8 cellular contexts compared by ENCODE assay signal in genomic region chr11:65653229-65654225, GRCh38. TPM values are rescaled to one million over a fixed set of nuclear protein-coding genes. Genes with fewer than 3 reads are reported as not detected.
DNase-seq lines count a peak whose midpoint lies in the region; ATAC-seq and TF ChIP-seq lines count a peak whose summit lies in the region.

No MANE protein-coding gene starts in this region.

- DNase-seq in left ventricle myocardium inferior (no peak), Right ventricle myocardium inferior (ENCODE audit: missing footprints) (no peak), sigmoid colon (peak; percentile 72), COR-L47 (lab: John Stamatoyannopoulos, UW) (no peak), RKO (ENCODE audit: low spot score) (no peak), GDM1 (lab: John Stamatoyannopoulos, UW) (no peak)

- no peak for TF ChIP-seq EP300 in gastroesophageal sphincter (IDR thresholded peaks at IDR 0.05)
- no peak for TF ChIP-seq EP300 in sigmoid colon (IDR thresholded peaks at IDR 0.05)

- H3K36me3 ChIP-seq in left ventricle myocardium inferior (peaks cover 73% of the 10 kb centered on the region), gastroesophageal sphincter (peaks cover 0 to 77% of the 10 kb centered on the region in 2 donors), sigmoid colon (peaks cover 35 to 73% (median 49%) of the 10 kb centered on the region in 4 donors)

- H3K9me3 ChIP-seq in left ventricle myocardium inferior (replicated peaks) (no peaks in the 10 kb centered on the region), gastroesophageal sphincter (no peaks in the 10 kb centered on the region), sigmoid colon (no peaks in the 10 kb centered on the region)

- WGBS in gastroesophageal sphincter (ENCODE audit: low coverage in 1 of 2), 2 donors: 24 to 70% methylated on average over 2 to 4 of the region's 12 CpGs
- 13 to 43% methylated on average over 12 of the region's 12 CpGs for WGBS in sigmoid colon, 2 donors

- H3K4me1 ChIP-seq in left ventricle myocardium inferior (peaks cover 67% of the 10 kb centered on the region), gastroesophageal sphincter (peaks cover 0 to 60% (median 31%) of the 10 kb centered on the region in 3 donors), sigmoid colon (peaks cover 0 to 40% (median 30%) of the 10 kb centered on the region in 4 donors)

- ATAC-seq in Right ventricle myocardium inferior (no peak), gastroesophageal sphincter (no peak)

- H3K27me3 ChIP-seq in left ventricle myocardium inferior (ENCODE audit: low read depth) (no peaks in the 10 kb centered on the region), gastroesophageal sphincter (no peaks in the 10 kb centered on the region), sigmoid colon (no peaks in the 10 kb centered on the region)

- TF ChIP-seq CTCF in left ventricle myocardium inferior (IDR thresholded peaks at IDR 0.05; ENCODE audit: borderline replicate concordance): no peak
- no peak for TF ChIP-seq CTCF in VCaP (conservative IDR thresholded peaks at IDR 0.05)
- no peak for TF ChIP-seq CTCF in gastroesophageal sphincter (IDR thresholded peaks at IDR 0.05)
- TF ChIP-seq CTCF in sigmoid colon (IDR thresholded peaks at IDR 0.05): no peak

- intact Hi-C loops in left ventricle myocardium inferior (cut with micrococcal nuclease): no loop called here
- intact Hi-C loops in Right ventricle myocardium inferior (cut with DNase I): loop anchor here (2.0 to 5.0 kb wide), 3 partner anchors 39 to 204 kb away; partner anchors contain the start of genes CFL1, FAM89B, MAP3K11 and PCNX3
- intact Hi-C loops in sigmoid colon (cut with DNase I): loop anchor here (1.0 to 2.0 kb wide), 2 partner anchors 9 to 39 kb away; partner anchors contain the start of genes MAP3K11, PCNX3 and RELA

- TF ChIP-seq POLR2A in gastroesophageal sphincter (IDR thresholded peaks at IDR 0.05): no peak
- TF ChIP-seq POLR2A in sigmoid colon (IDR thresholded peaks at IDR 0.05): no peak

- H3K4me3 ChIP-seq in left ventricle myocardium inferior (peak overlapping the region; percentile 71), gastroesophageal sphincter (peak overlapping the region; percentile 36 to 58), sigmoid colon (peak overlapping the region; percentile 36 to 60 (median 52))

- H3K27ac ChIP-seq in left ventricle myocardium inferior (replicated peaks) (peak overlapping the region; percentile 99), VCaP (peak overlapping the region; percentile 99), gastroesophageal sphincter (peak overlapping the region; percentile 83 to 98 (median 92)), sigmoid colon (peak overlapping the region; percentile 90 to 98 (median 95))

RNA-seq across cellular contexts. Expression of gene RELA, which starts 9.2 kb away (rescaled TPM):
- total RNA-seq in left ventricle myocardium inferior: 33.8 TPM
- total RNA-seq in Right ventricle myocardium inferior: 36.7 TPM
- 10 to 100 TPM; 47.3 to 78.8 (median 63.9) TPM for total RNA-seq in gastroesophageal sphincter
- total RNA-seq in sigmoid colon: 10 to 100 TPM; 36.4 to 62.6 (median 46.9) TPM
- polyA plus RNA-seq in sigmoid colon: 10 to 100 TPM; 33.6 to 45.6 (median 37.5) TPM

RNA-seq across cellular contexts. Expression of gene SIPA1, which starts 15.6 kb away (rescaled TPM):
- 21.0 TPM for total RNA-seq in left ventricle myocardium inferior
- total RNA-seq in Right ventricle myocardium inferior: 28.2 TPM
- 10 to 100 TPM; 32.9 to 45.0 (median 38.3) TPM for total RNA-seq in gastroesophageal sphincter
- 10 to 100 TPM; 19.9 to 30.7 (median 28.2) TPM for total RNA-seq in sigmoid colon
- polyA plus RNA-seq in sigmoid colon: 10 to 100 TPM; 20.3 to 53.6 (median 34.8) TPM

RNA-seq across cellular contexts. Expression of gene PCNX3, which starts 38.0 kb away (rescaled TPM):
- 11.9 TPM for total RNA-seq in left ventricle myocardium inferior
- total RNA-seq in Right ventricle myocardium inferior: 12.4 TPM
- total RNA-seq in gastroesophageal sphincter: 10 to 100 TPM; 15.9 to 40.1 (median 19.3) TPM
- total RNA-seq in sigmoid colon: 10 to 100 TPM; 10.7 to 21.3 (median 14.3) TPM
- polyA plus RNA-seq in sigmoid colon: 10 to 100 TPM in 1 of 3 donors, 1 to 10 TPM in 2; 6.0 to 35.0 (median 6.6) TPM

RNA-seq across cellular contexts. Expression of gene MAP3K11, which starts 39.5 kb away (rescaled TPM):
- total RNA-seq in left ventricle myocardium inferior (32.4 TPM), Right ventricle myocardium inferior (40.0 TPM), gastroesophageal sphincter (10 to 100 TPM; 20.5 to 35.3 (median 28.0) TPM), sigmoid colon (10 to 100 TPM; 18.5 to 52.1 (median 26.3) TPM)
- 10 to 100 TPM; 48.6 to 71.2 (median 71.0) TPM for polyA plus RNA-seq in sigmoid colon

RNA-seq across cellular contexts. Expression of gene KCNK7, which starts 57.9 kb away (rescaled TPM):
- total RNA-seq in left ventricle myocardium inferior (0.85 TPM), Right ventricle myocardium inferior (0.43 TPM), gastroesophageal sphincter (1 to 10 TPM in 1 of 4 donors, under 1 TPM in 2, not detected in 1; 0.40 to 1.5 (median 0.93) TPM), sigmoid colon (under 1 TPM in 2 of 4 donors, not detected in 2; 0.54 to 0.71 TPM)
- 1 to 10 TPM in 1 of 3 donors, not detected in 2; 1.4 TPM for polyA plus RNA-seq in sigmoid colon
